Comparison of ENCODE assay signal across 2 cellular contexts in genomic region chr2:15569658-15570615, GRCh38.
A peak's percentile ranks its signal among the peaks of the same experiment; 100 is the strongest.
TF ChIP-seq lines count a peak whose summit lies in the region.

No MANE protein-coding gene starts in this region.

TF ChIP-seq in HEK293, 187 proteins besides CTCF, POLR2A, EP300 and RAD21:
- TF ChIP-seq SCRT2 (tag by site-specific recombination; IDR thresholded peaks at IDR 0.05) (peak; percentile 60), ZNF211 (tag by site-specific recombination; IDR thresholded peaks at IDR 0.05; ENCODE audit: low read depth) (no peak), OSR2 (tag by site-specific recombination; IDR thresholded peaks at IDR 0.05) (no peak), ZNF24 (tag by site-specific recombination; IDR thresholded peaks at IDR 0.05) (no peak)

TF ChIP-seq in K562, 482 proteins besides CTCF, POLR2A, EP300 and RAD21:
- TF ChIP-seq ARNT (IDR thresholded peaks at IDR 0.05) (no peak), FOXP1 (CRISPR knock-in tag; IDR thresholded peaks at IDR 0.05) (no peak), EWSR1 (IDR thresholded peaks at IDR 0.05; ENCODE audit: borderline replicate concordance, low read depth, partially characterized antibody) (no peak), ZNF165 (CRISPR knock-in tag; IDR thresholded peaks at IDR 0.05; ENCODE audit: borderline replicate concordance) (no peak), ZNF668 (CRISPR knock-in tag; IDR thresholded peaks at IDR 0.05) (no peak), PCBP1 (IDR thresholded peaks at IDR 0.05; ENCODE audit: low read depth, low read length, poor library complexity, severe bottlenecking) (no peak), ETS2 (tag; IDR thresholded peaks at IDR 0.05; ENCODE audit: borderline replicate concordance, poor library complexity, severe bottlenecking) (no peak), MCM3 (IDR thresholded peaks at IDR 0.05) (no peak), ZZZ3 (IDR thresholded peaks at IDR 0.05) (no peak), ZNF77 (CRISPR knock-in tag; IDR thresholded peaks at IDR 0.05) (no peak), CEBPZ (IDR thresholded peaks at IDR 0.05; ENCODE audit: borderline replicate concordance, low read depth, low read length) (no peak), ZNF23 (CRISPR knock-in tag; IDR thresholded peaks at IDR 0.05) (no peak)
